In genomic region chr4:166535865-166536264, GRCh38 we compare ENCODE assay signal across 26 cellular contexts.
"Had no signal": no experiment of that assay in that cellular context is flagged by ENCODE, and none has a peak within 500 bp of the region (broad histone marks: within the 10 kb centered on the region; RNA-seq: fewer than 3 reads in every experiment).

No MANE protein-coding gene starts in this region.

- FAIRE-seq: bronchial epithelial cell, endometrium, frontal cortex, pancreas had no signal

- H3K4me1 ChIP-seq: colonic mucosa, esophagus squamous epithelium, pancreas, prostate gland, upper lobe of right lung had no signal

- H3K27me3 ChIP-seq: colonic mucosa, esophagus squamous epithelium, upper lobe of right lung had no signal

- H3K4me3 ChIP-seq: colonic mucosa, esophagus squamous epithelium, pancreas, prostate gland, skin epidermis, upper lobe of right lung had no signal

- H3K27ac ChIP-seq: colonic mucosa, epithelial cell of prostate, esophagus squamous epithelium, pancreas, prostate gland, skin epidermis, upper lobe of right lung had no signal

- H3K9me3 ChIP-seq: colonic mucosa, esophagus squamous epithelium, pancreas, prostate gland, upper lobe of right lung had no signal

- H3K36me3 ChIP-seq: colonic mucosa, esophagus squamous epithelium, pancreas, prostate gland, upper lobe of right lung had no signal

- DNase-seq: activated CD4-positive, alpha-beta T cell treated with anti-CD3 and anti-CD28 coated beads for 36 hours; activated CD4-positive, CD25-positive, alpha-beta regulatory T cell; activated CD8-positive, alpha-beta memory T cell treated with anti-CD3 and anti-CD28 coated beads, Interleukin-2, amount 10 ng/mL, durations not matched to agents 7 days and 5 days; activated CD8-positive, alpha-beta T cell treated with anti-CD3 and anti-CD28 coated beads, Interleukin-2, amount 10 ng/mL, durations not matched to agents 7 days and 5 days; activated T-cell treated with anti-CD3 and anti-CD28 coated beads, Interleukin-2, amount 50 U/mL, for 48 hours; anterior cingulate cortex; colonic mucosa; effector CD8-positive, alpha-beta T cell; esophagus squamous epithelium; islet precursor cell; left cardiac atrium; left ventricle myocardium superior; nucleus accumbens; pancreas; retina; stimulated activated CD4-positive, alpha-beta T cell treated with anti-CD3 and anti-CD28 coated beads, Interleukin-12 subunit alpha, Interleukin-12 subunit beta, amount 100 ng/mL, for 4 hours; stimulated activated CD4-positive, alpha-beta T cell treated with anti-CD3 and anti-CD28 coated beads, Interleukin-4, amount 100 ng/mL, for 24 hours; stimulated activated naive CD8-positive, alpha-beta T cell treated with anti-CD3 and anti-CD28 coated beads, Interleukin-15, amount 100 ng/mL, for 72 hours; substantia nigra; upper lobe of right lung had no signal
